In the genomic region with DNA sequence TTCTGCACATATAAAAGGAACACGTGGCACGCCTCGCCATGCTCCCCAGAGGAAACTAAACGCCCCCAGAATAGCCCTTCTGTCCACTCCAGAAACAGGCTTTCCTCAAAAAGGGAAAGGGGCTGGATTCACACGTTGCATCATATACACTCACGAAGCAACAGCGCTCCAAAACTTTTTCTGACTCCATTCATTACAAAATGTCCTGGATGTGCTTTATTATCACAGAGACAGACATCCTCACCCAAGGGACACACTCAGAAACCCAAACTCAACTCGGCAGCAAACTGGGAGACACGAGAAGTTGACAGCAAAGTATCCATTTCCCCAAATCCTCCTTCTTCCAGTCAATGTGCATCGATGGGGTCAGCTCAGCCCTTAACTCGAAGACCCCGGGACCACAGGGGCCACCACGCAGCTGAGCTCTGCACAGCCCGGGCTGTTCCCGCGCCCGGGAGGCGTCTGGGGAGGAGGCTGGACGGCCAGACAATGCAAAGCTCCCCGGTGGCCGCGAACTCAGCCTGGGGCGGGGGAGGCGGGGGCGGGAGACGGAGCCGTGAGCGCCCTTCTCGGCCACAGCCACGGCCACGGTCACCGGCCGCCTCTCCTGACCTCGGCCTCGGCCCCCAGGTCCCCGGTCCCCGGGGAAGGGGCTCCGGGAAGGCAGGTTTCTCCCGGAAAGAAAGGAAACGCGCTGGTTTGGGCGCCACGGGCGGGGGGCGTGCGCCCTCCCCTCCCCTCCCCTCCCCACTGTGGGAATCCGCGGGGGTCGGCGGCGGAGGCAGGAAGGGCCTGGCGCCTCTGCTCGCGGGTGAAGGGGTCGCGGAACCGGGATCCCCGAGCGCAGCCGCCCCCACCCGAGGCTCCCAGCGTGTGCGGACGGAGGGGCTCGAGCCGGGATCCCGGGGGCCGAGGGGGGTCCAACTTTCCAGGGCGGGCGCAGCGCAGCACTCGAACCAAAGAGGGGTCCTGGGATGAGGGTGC, we compare ENCODE assay signal across 8 cellular contexts. TPM values are rescaled to one million over a fixed set of nuclear protein-coding genes. Genes with fewer than 3 reads are reported as not detected.
DNase-seq lines count a peak whose midpoint lies in the region; ATAC-seq and TF ChIP-seq lines count a peak whose summit lies in the region.

No MANE protein-coding gene starts in this region.

- H3K9me3 ChIP-seq in GM23248 (ENCODE audit: low read depth): no peaks in the 10 kb centered on the region

- H4K20me1 ChIP-seq in GM23248 (ENCODE audit: insufficient read depth): peaks cover 4% of the 10 kb centered on the region; the same call in 1 of the 2 replicates

- peak overlapping the region; percentile 89 for H3K4me3 Mint-ChIP-seq in progenitor cell of endocrine pancreas (ENCODE audit: low read depth)

- peaks cover 48% of the 10 kb centered on the region for H3K79me2 ChIP-seq in GM23248 (ENCODE audit: insufficient read depth)

- DNase-seq in GM23248 (peak; percentile 59), fibroblast of pulmonary artery (ENCODE audit: low read depth) (no peak), progenitor cell of endocrine pancreas (ENCODE audit: low spot score, unreplicated experiment) (peak; percentile 36), DMS153 (lab: John Stamatoyannopoulos, UW) (no peak), DMS79 treated with DMSO at 0.1 percent for 48 hours (lab: John Stamatoyannopoulos, UW) (no peak), hepatic stellate cell (ENCODE audit: low spot score) (no peak)

- H3F3A ChIP-seq in GM23248 (ENCODE audit: insufficient read depth): peaks cover 27% of the 10 kb centered on the region

- H3K27me3 Mint-ChIP-seq in progenitor cell of endocrine pancreas: peaks cover 7% of the 10 kb centered on the region

- in situ Hi-C loops in GM23248 (cut with MboI): no loop called here

- TF ChIP-seq CTCF in fibroblast of pulmonary artery (IDR thresholded peaks at IDR 0.05; ENCODE audit: low read length, missing control alignments) (no peak), progenitor cell of endocrine pancreas (IDR thresholded peaks at IDR 0.05; ENCODE audit: unreplicated experiment) (no peak)

- WGBS in GM23248 (ENCODE audit: low coverage in 1 of 2, low lambda C conversion rate in 2 of 2, missing lambda C conversion rate in 2 of 2), 2 experiments: 4 to 7% methylated on average over 35 to 59 of the region's 72 CpGs

- H3K4me1 ChIP-seq in GM23248 (ENCODE audit: insufficient read depth): peaks cover 30% of the 10 kb centered on the region

- H3K36me3 ChIP-seq in GM23248 (ENCODE audit: low read depth): no peaks in the 10 kb centered on the region

- H3K9me3 Mint-ChIP-seq in progenitor cell of endocrine pancreas (ENCODE audit: low read depth): no peaks in the 10 kb centered on the region

- peak overlapping the region; percentile 51 for H3K27ac ChIP-seq in GM23248

- peak overlapping the region; percentile 38; the same call in 1 of the 2 replicates for H2AFZ ChIP-seq in GM23248

- H3K4me3 ChIP-seq in GM23248 (peak overlapping the region; percentile 88), fibroblast of pulmonary artery (replicated peaks; ENCODE audit: low read depth, low read length) (peak overlapping the region; percentile 49)

- H3K36me3 Mint-ChIP-seq in progenitor cell of endocrine pancreas (ENCODE audit: insufficient read depth): no peaks in the 10 kb centered on the region

- H3K4me2 ChIP-seq in GM23248 (ENCODE audit: unreplicated experiment): peak overlapping the region; percentile 84

- no peaks in the 10 kb centered on the region for H3K9me2 ChIP-seq in GM23248 (ENCODE audit: insufficient read depth)

- H3K9ac ChIP-seq in GM23248: peak overlapping the region; percentile 84

- ATAC-seq in SK-N-SH treated with all-trans-retinoic acid at 6 μM for 48 hours (peak; percentile 18), GM19397 (IDR thresholded peaks at IDR 0.05; ENCODE audit: unreplicated experiment) (no peak)

- H3K27ac Mint-ChIP-seq in progenitor cell of endocrine pancreas: peak overlapping the region; percentile 83

- H3K27me3 ChIP-seq in GM23248 (replicated peaks; ENCODE audit: insufficient read depth): no peaks in the 10 kb centered on the region

- peaks cover 11% of the 10 kb centered on the region for H3K4me1 Mint-ChIP-seq in progenitor cell of endocrine pancreas (ENCODE audit: low read depth)

TF ChIP-seq in SK-N-SH treated with all-trans-retinoic acid at 6 μM for 48 hours, 23 proteins besides CTCF, POLR2A, EP300 and RAD21:
- no peak for TF ChIP-seq ISL1 (CRISPR knock-in tag; IDR thresholded peaks at IDR 0.05)
- no peak for TF ChIP-seq ARNTL (CRISPR knock-in tag; IDR thresholded peaks at IDR 0.05; ENCODE audit: borderline replicate concordance, low read depth)
- no peak for TF ChIP-seq ZNF8 (CRISPR knock-in tag; IDR thresholded peaks at IDR 0.05)
- TF ChIP-seq ZC3H10 (CRISPR knock-in tag; IDR thresholded peaks at IDR 0.05): no peak
- TF ChIP-seq RARB (CRISPR knock-in tag; IDR thresholded peaks at IDR 0.05): no peak
- no peak for TF ChIP-seq ZFP3 (CRISPR knock-in tag; IDR thresholded peaks at IDR 0.05)
- no peak for TF ChIP-seq ZNF70 (CRISPR knock-in tag; IDR thresholded peaks at IDR 0.05)
- no peak for TF ChIP-seq ZNF565 (CRISPR knock-in tag; conservative IDR thresholded peaks at IDR 0.05; ENCODE audit: low read depth)
- TF ChIP-seq TCF4 (CRISPR knock-in tag; IDR thresholded peaks at IDR 0.05; ENCODE audit: borderline replicate concordance): no peak
- no peak for TF ChIP-seq OSR1 (CRISPR knock-in tag; IDR thresholded peaks at IDR 0.05)
- TF ChIP-seq, protein P1, sequence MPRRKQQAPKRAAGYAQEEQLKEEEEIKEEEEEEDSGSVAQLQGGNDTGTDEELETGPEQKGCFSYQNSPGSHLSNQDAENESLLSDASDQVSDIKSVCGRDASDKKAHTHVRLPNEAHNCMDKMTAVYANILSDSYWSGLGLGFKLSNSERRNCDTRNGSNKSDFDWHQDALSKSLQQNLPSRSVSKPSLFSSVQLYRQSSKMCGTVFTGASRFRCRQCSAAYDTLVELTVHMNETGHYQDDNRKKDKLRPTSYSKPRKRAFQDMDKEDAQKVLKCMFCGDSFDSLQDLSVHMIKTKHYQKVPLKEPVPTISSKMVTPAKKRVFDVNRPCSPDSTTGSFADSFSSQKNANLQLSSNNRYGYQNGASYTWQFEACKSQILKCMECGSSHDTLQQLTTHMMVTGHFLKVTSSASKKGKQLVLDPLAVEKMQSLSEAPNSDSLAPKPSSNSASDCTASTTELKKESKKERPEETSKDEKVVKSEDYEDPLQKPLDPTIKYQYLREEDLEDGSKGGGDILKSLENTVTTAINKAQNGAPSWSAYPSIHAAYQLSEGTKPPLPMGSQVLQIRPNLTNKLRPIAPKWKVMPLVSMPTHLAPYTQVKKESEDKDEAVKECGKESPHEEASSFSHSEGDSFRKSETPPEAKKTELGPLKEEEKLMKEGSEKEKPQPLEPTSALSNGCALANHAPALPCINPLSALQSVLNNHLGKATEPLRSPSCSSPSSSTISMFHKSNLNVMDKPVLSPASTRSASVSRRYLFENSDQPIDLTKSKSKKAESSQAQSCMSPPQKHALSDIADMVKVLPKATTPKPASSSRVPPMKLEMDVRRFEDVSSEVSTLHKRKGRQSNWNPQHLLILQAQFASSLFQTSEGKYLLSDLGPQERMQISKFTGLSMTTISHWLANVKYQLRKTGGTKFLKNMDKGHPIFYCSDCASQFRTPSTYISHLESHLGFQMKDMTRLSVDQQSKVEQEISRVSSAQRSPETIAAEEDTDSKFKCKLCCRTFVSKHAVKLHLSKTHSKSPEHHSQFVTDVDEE (CRISPR knock-in tag; IDR thresholded peaks at IDR 0.05): no peak
- TF ChIP-seq, protein P2, sequence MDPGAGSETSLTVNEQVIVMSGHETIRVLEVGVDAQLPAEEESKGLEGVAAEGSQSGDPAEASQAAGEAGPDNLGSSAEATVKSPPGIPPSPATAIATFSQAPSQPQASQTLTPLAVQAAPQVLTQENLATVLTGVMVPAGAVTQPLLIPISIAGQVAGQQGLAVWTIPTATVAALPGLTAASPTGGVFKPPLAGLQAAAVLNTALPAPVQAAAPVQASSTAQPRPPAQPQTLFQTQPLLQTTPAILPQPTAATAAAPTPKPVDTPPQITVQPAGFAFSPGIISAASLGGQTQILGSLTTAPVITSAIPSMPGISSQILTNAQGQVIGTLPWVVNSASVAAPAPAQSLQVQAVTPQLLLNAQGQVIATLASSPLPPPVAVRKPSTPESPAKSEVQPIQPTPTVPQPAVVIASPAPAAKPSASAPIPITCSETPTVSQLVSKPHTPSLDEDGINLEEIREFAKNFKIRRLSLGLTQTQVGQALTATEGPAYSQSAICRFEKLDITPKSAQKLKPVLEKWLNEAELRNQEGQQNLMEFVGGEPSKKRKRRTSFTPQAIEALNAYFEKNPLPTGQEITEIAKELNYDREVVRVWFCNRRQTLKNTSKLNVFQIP (CRISPR knock-in tag; IDR thresholded peaks at IDR 0.05; ENCODE audit: borderline replicate concordance, low read depth): no peak
- no peak for TF ChIP-seq BACH2 (CRISPR knock-in tag; IDR thresholded peaks at IDR 0.05; ENCODE audit: borderline replicate concordance)
- TF ChIP-seq SNAI2 (CRISPR knock-in tag; IDR thresholded peaks at IDR 0.05): no peak
- TF ChIP-seq, protein P3, sequence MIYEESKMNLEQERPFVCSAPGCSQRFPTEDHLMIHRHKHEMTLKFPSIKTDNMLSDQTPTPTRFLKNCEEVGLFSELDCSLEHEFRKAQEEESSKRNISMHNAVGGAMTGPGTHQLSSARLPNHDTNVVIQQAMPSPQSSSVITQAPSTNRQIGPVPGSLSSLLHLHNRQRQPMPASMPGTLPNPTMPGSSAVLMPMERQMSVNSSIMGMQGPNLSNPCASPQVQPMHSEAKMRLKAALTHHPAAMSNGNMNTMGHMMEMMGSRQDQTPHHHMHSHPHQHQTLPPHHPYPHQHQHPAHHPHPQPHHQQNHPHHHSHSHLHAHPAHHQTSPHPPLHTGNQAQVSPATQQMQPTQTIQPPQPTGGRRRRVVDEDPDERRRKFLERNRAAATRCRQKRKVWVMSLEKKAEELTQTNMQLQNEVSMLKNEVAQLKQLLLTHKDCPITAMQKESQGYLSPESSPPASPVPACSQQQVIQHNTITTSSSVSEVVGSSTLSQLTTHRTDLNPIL (CRISPR knock-in tag; IDR thresholded peaks at IDR 0.05; ENCODE audit: low read depth): no peak

RNA-seq across cellular contexts. Expression of gene NXN, which starts 1.2 kb away (rescaled TPM):
- total RNA-seq in GM23248 (2014; rRNA removed; shearing (Covaris generic)): 41.9 and 51.7 TPM in 2 replicates
- polyA plus RNA-seq in GM23248 (2016; fragmentation: Nextera tagmentation; extraction: Ambion mirVana): 8.0 and 10.7 TPM in 2 replicates
- 53.1 and 56.0 TPM in 2 replicates for total RNA-seq in progenitor cell of endocrine pancreas

RNA-seq across cellular contexts. Expression of gene TIMM22, which starts 18.5 kb away (rescaled TPM):
- total RNA-seq in GM23248 (2014; rRNA removed; shearing (Covaris generic)): 19.2 and 23.0 TPM in 2 replicates
- 26.1 and 26.7 TPM in 2 replicates for polyA plus RNA-seq in GM23248 (2016; fragmentation: Nextera tagmentation; extraction: Ambion mirVana)
- 14.1 and 14.3 TPM in 2 replicates for total RNA-seq in progenitor cell of endocrine pancreas

Comparison
In these comparisons a context has a peak if more than half of its experiments do, and no peak if none do; other contexts are left out.
1. DNase-seq: peak in GM23248 (single experiment) and progenitor cell of endocrine pancreas (single experiment); none in fibroblast of pulmonary artery (single experiment), DMS153 (single experiment), DMS79 treated with DMSO at 0.1 percent for 48 hours (single experiment) and hepatic stellate cell (single experiment).